ENCODE assay signal across 23 cellular contexts in genomic region chr3:159992601-159993000, GRCh38. TPM values are rescaled to one million over a fixed set of nuclear protein-coding genes. Genes with fewer than 3 reads are reported as not detected.
"Had no signal": no experiment of that assay in that cellular context is flagged by ENCODE, and none has a peak within 500 bp of the region (broad histone marks: within the 10 kb centered on the region; RNA-seq: fewer than 3 reads in every experiment).

No MANE protein-coding gene starts in this region.

- H3K4me3 Mint-ChIP-seq: activated CD4-positive, alpha-beta memory T cell treated with anti-CD3 and anti-CD28 coated beads for 36 hours; activated CD4-positive, alpha-beta T cell treated with anti-CD3 and anti-CD28 coated beads for 36 hours; activated naive CD4-positive, alpha-beta T cell treated with anti-CD3 and anti-CD28 coated beads for 36 hours; activated T-cell treated with anti-CD3 and anti-CD28 coated beads, Interleukin-2, amount 50 U/mL, for 72 hours; WTC11 had no signal

- H3K36me3 Mint-ChIP-seq: activated CD4-positive, alpha-beta memory T cell treated with anti-CD3 and anti-CD28 coated beads for 36 hours had no signal

- H3K27ac ChIP-seq: coronary artery, foreskin keratinocyte, left lung, neutrophil, ovary, prostate gland, thyroid gland had no signal

- H3K9me3 Mint-ChIP-seq: activated CD4-positive, alpha-beta memory T cell treated with anti-CD3 and anti-CD28 coated beads for 36 hours; activated naive CD4-positive, alpha-beta T cell treated with anti-CD3 and anti-CD28 coated beads for 36 hours; activated T-cell treated with anti-CD3 and anti-CD28 coated beads, Interleukin-2, amount 50 U/mL, for 72 hours had no signal

- H3K4me1 ChIP-seq: foreskin keratinocyte, prostate gland had no signal

- ATAC-seq: activated CD4-positive, alpha-beta T cell treated with anti-CD3 and anti-CD28 coated beads for 36 hours; activated T-cell treated with anti-CD3 and anti-CD28 coated beads, Interleukin-2, amount 50 U/mL, for 72 hours; foreskin keratinocyte; left lung; WTC11 had no signal

- H3K4me3 ChIP-seq: coronary artery, left lung, ovary, prostate gland, thyroid gland had no signal

- H3K9me3 ChIP-seq: left lung, neutrophil, ovary, prostate gland, thyroid gland had no signal

- H3K27me3 Mint-ChIP-seq: activated CD4-positive, alpha-beta memory T cell treated with anti-CD3 and anti-CD28 coated beads for 36 hours had no signal

- H3K27ac Mint-ChIP-seq: activated CD4-positive, alpha-beta memory T cell treated with anti-CD3 and anti-CD28 coated beads for 36 hours; activated CD4-positive, alpha-beta T cell treated with anti-CD3 and anti-CD28 coated beads for 36 hours; activated naive CD4-positive, alpha-beta T cell treated with anti-CD3 and anti-CD28 coated beads for 36 hours; activated T-cell treated with anti-CD3 and anti-CD28 coated beads, Interleukin-2, amount 50 U/mL, for 72 hours; nephron; WTC11 had no signal

- H3K36me3 ChIP-seq: left lung, neutrophil, ovary, prostate gland, thyroid gland had no signal

- H3K27me3 ChIP-seq: foreskin keratinocyte, left lung, ovary, thyroid gland had no signal

- DNase-seq: activated CD4-positive, alpha-beta memory T cell treated with anti-CD3 and anti-CD28 coated beads for 36 hours; activated CD4-positive, alpha-beta T cell treated with anti-CD3 and anti-CD28 coated beads for 36 hours; activated effector memory CD4-positive, alpha-beta T cell treated with Interleukin-2 at 50 U/mL for 16 hours; activated naive CD4-positive, alpha-beta T cell treated with anti-CD3 and anti-CD28 coated beads for 36 hours; activated T-cell treated with anti-CD3 and anti-CD28 coated beads, Interleukin-2, amount 50 U/mL, for 72 hours; amygdala; cerebellar nuclear complex; foreskin keratinocyte; kidney; left lung; midbrain; ovary; stimulated activated CD4-positive, alpha-beta T cell treated with anti-CD3 and anti-CD28 coated beads, Interleukin-2, amount 100 ng/mL, for 48 hours; stimulated activated CD8-positive, alpha-beta memory T cell treated with anti-CD3 and anti-CD28 coated beads, Interleukin-4, amount 100 ng/mL, for 48 hours; stimulated activated naive CD4-positive, alpha-beta T cell treated with Interleukin-2 at 50 U/mL for 16 hours; T-helper 1 cell had no signal

RNA-seq across cellular contexts. Expression of gene IL12A, which starts 4.0 kb away (rescaled TPM):
- total RNA-seq: activated CD4-positive, alpha-beta memory T cell treated with anti-CD3 and anti-CD28 coated beads for 36 hours; activated CD4-positive, alpha-beta T cell treated with anti-CD3 and anti-CD28 coated beads for 36 hours; activated naive CD4-positive, alpha-beta T cell treated with anti-CD3 and anti-CD28 coated beads for 36 hours; activated T-cell treated with anti-CD3 and anti-CD28 coated beads, Interleukin-2, amount 50 U/mL, for 72 hours; subcutaneous adipose tissue had no signal
